Comparison of ENCODE assay signal across 18 cellular contexts in genomic region chr4:82802906-82803305, GRCh38.
"Had no signal": no experiment of that assay in that cellular context is flagged by ENCODE, and none has a peak within 500 bp of the region (broad histone marks: within the 10 kb centered on the region; RNA-seq: fewer than 3 reads in every experiment).

No MANE protein-coding gene starts in this region.

- H3K36me3 ChIP-seq: cardiac muscle cell, gastroesophageal sphincter, heart right ventricle, left ventricle myocardium inferior, spleen, thoracic aorta, upper lobe of left lung had no signal

- H3K9me3 ChIP-seq: gastroesophageal sphincter, heart right ventricle, left ventricle myocardium inferior, spleen, thoracic aorta, upper lobe of left lung had no signal

- DNase-seq: activated CD4-positive, alpha-beta T cell treated with anti-CD3 and anti-CD28 coated beads, Interleukin-2, amount 50 U/mL, for 4 hours; amygdala; dorsolateral prefrontal cortex; heart right ventricle; kidney glomerular epithelial cell; left ventricle myocardium inferior; mammary epithelial cell; nephron progenitor cell; nucleus accumbens; posterior cingulate gyrus; retina; spleen; stimulated activated CD4-positive, alpha-beta T cell treated with anti-CD3 and anti-CD28 coated beads, Interleukin-4, amount 100 ng/mL, for 4 hours; upper lobe of left lung had no signal

- ATAC-seq: gastroesophageal sphincter; heart right ventricle; stimulated activated memory B cell treated with anti-CD40 and anti-IgM and Interleukin-4, amounts not matched to agents 10 μg/mL and 1 μg/mL and 100 μg/mL, for 72 hours had no signal

- H3K27me3 ChIP-seq: dorsolateral prefrontal cortex, gastroesophageal sphincter had no signal

- H3K4me3 ChIP-seq: cardiac muscle cell, dorsolateral prefrontal cortex, gastroesophageal sphincter, heart right ventricle, left ventricle myocardium inferior, spleen, thoracic aorta, upper lobe of left lung had no signal

- H3K27ac ChIP-seq: cardiac muscle cell, gastroesophageal sphincter, heart right ventricle, left ventricle myocardium inferior, spleen, thoracic aorta, upper lobe of left lung had no signal
